In genomic region chr1:151540021-151540981, GRCh38 we compare ENCODE assay signal across 8 cellular contexts. TPM values are rescaled to one million over a fixed set of nuclear protein-coding genes. Genes with fewer than 3 reads are reported as not detected.
DNase-seq lines count a peak whose midpoint lies in the region; ATAC-seq and TF ChIP-seq lines count a peak whose summit lies in the region.

TSS of gene TUFT1 (plus strand) at chr1:151540309. CDS start at chr1:151540367, 58 bp downstream.

- peak; percentile 93 for ATAC-seq in GM18907 (IDR thresholded peaks at IDR 0.05; ENCODE audit: unreplicated experiment)
- peak; percentile 92 for ATAC-seq in HG03139 (IDR thresholded peaks at IDR 0.05; ENCODE audit: unreplicated experiment)

- POLR2A ChIA-PET in AG04449 (lab: Yijun Ruan, JAX), result interaction anchor here (0.7 to 1.2 kb wide), 7 partner anchors 8 to 111 kb away, joined by 3 to 5 read pairs (median 4); partner anchors contain the start of gene POGZ

- TF ChIP-seq CTCF in AG04449 (IDR thresholded peaks at IDR 0.05; ENCODE audit: insufficient read depth, low read length, missing control alignments), result no peak

- CTCF ChIA-PET in AG04449 (lab: Yijun Ruan, JAX), result interaction anchor here (1.0 to 3.8 kb wide), 7 partner anchors 8 to 194 kb away, joined by 3 to 18 read pairs (median 4); no protein-coding TSS in a partner anchor

- no peak for DNase-seq in AG04449 (ENCODE audit: low read depth, low spot score)
- DNase-seq in NCI-H2227 treated with DMSO at 0.1 percent for 48 hours (lab: John Stamatoyannopoulos, UW), result peak; percentile 87
- peak; percentile 90 for DNase-seq in activated CD4-positive, alpha-beta T cell treated with anti-CD3 and anti-CD28 coated beads for 1 hour
- DNase-seq in cerebellum (ENCODE audit: low spot score), result peak; percentile 97
- DNase-seq in kidney tubule cell (ENCODE audit: low spot score), result peak; percentile 94
- DNase-seq in stimulated activated CD4-positive, alpha-beta T cell treated with anti-CD3 and anti-CD28 coated beads, Interleukin-1b, Interleukin-23, amount 100 ng/mL, for 24 hours (ENCODE audit: low read depth in 4 of 4, low spot score in 1 of 4), result peak; percentile 82 to 92 (median 87)

- H3K4me3 ChIP-seq in AG04449 (ENCODE audit: low read depth, low read length), result peak within 1 kb of the TSS; percentile 81

RNA-seq across cellular contexts. Expression of gene TUFT1, which starts in this region (rescaled TPM):
- 6.9 TPM for total RNA-seq in cerebellum
